In the genomic region with DNA sequence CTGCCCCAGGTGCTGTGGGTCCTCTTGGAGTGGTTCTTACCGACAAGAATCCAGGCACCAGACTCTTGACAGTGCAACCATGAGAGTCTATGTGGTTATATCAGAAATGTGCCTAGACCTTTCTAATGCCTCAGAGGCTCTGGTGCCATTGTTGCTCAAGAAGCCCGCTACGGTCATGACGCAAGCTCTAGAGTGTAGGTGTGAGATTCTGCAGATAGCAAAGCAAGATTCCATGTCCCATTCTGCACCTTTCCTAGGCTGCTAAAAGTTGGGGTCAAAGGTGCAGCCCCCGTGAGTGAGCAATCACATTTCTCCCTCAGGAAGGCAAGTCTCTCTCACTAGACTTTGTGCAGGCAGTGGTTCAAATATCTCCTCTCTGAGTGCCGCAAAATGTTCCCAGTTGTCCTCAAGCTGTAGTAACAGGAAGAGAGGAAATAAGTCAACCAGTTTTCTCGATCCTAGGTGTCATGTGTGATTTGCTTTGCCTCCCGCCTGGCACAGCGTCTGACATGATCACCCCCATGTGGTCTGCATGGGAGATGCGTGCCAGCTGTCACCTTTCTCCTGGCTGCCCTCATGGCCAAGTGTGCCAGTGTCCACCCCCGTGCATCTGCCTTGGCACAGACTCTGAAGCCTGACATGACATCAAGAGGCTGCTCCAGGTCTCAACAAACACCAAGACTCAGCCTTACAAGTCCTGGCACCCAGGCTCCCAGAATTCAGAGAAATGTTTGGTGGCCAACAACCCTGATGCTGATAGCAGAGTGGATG, we compare ENCODE assay signal across 12 cellular contexts.
DNase-seq lines count a peak whose midpoint lies in the region; ATAC-seq and TF ChIP-seq lines count a peak whose summit lies in the region.
"Had no signal": no experiment of that assay in that cellular context is flagged by ENCODE, and none has a peak within 500 bp of the region (broad histone marks: within the 10 kb centered on the region; RNA-seq: fewer than 3 reads in every experiment).

No MANE protein-coding gene starts in this region.

- H3K4me3 ChIP-seq in GM12865 (ENCODE audit: low read depth, low read length): no peak overlapping the region

- no peak for TF ChIP-seq CTCF in GM12865 (IDR thresholded peaks at IDR 0.05; ENCODE audit: insufficient read depth, low read depth, low read length, missing control alignments)

- no peak for ATAC-seq in GM21723 (IDR thresholded peaks at IDR 0.05; ENCODE audit: unreplicated experiment)
- ATAC-seq: foreskin keratinocyte, sciatic nerve had no signal

- DNase-seq in NCI-H748 (lab: John Stamatoyannopoulos, UW; ENCODE audit: unreplicated experiment) (peak; percentile 14), NCI-H748 treated with DMSO at 0.1 percent for 48 hours (lab: John Stamatoyannopoulos, UW) (no peak), GM12865 (ENCODE audit: low read depth) (peak; percentile 22), NCI-H69 (lab: John Stamatoyannopoulos, UW) (peak; percentile 40), left kidney (ENCODE audit: low read depth, low spot score) (peak; percentile 6), NCI-H2081 treated with DMSO at 0.1 percent for 48 hours (lab: John Stamatoyannopoulos, UW) (no peak)
- no peak for DNase-seq in activated naive CD4-positive, alpha-beta T cell treated with anti-CD3 and anti-CD28 coated beads, Interleukin-2, amount 50 U/mL, for 16 hours
- DNase-seq: caudate nucleus; foreskin keratinocyte; stimulated activated naive B cell treated with anti-CD40 and anti-IgM and Interleukin-4, amounts not matched to agents 10 μg/mL and 1 μg/mL and 100 μg/mL, for 72 hours had no signal

Comparison
In these comparisons a context has a peak if more than half of its experiments do, and no peak if none do; other contexts are left out.
1. DNase-seq: peak in NCI-H748 (single experiment), GM12865 (single experiment), NCI-H69 (single experiment) and left kidney (single experiment); none in NCI-H748 treated with DMSO at 0.1 percent for 48 hours (single experiment), activated naive CD4-positive, alpha-beta T cell treated with anti-CD3 and anti-CD28 coated beads, Interleukin-2, amount 50 U/mL, for 16 hours (single experiment) and NCI-H2081 treated with DMSO at 0.1 percent for 48 hours (single experiment).